Comparison of ENCODE assay signal across 8 cellular contexts in genomic region chr9:91191443-91192378, GRCh38.
A peak's percentile ranks its signal among the peaks of the same experiment; 100 is the strongest.
DNase-seq lines count a peak whose midpoint lies in the region; ATAC-seq lines count a peak whose summit lies in the region.

No MANE protein-coding gene starts in this region.

- peak; percentile 15 for DNase-seq in DMS53 (lab: John Stamatoyannopoulos, UW)
- no peak for DNase-seq in DMS53 treated with DMSO at 0.1 percent for 48 hours (lab: John Stamatoyannopoulos, UW; ENCODE audit: unreplicated experiment)
- no peak for DNase-seq in effector memory CD8-positive, alpha-beta T cell
- DNase-seq in G401 (ENCODE audit: low spot score): no peak
- DNase-seq in NCI-H2107 treated with DMSO at 0.1 percent for 48 hours (lab: John Stamatoyannopoulos, UW; ENCODE audit: unreplicated experiment): no peak
- no peak for DNase-seq in DMS153 treated with DMSO at 0.1 percent for 48 hours (lab: John Stamatoyannopoulos, UW; ENCODE audit: unreplicated experiment)

- no peaks in the 10 kb centered on the region for H3K36me3 Mint-ChIP-seq in IgD-negative memory B cell
- peaks cover 19% of the 10 kb centered on the region for H3K36me3 Mint-ChIP-seq in effector memory CD8-positive, alpha-beta T cell (ENCODE audit: insufficient read depth)
- no peaks in the 10 kb centered on the region for H3K36me3 Mint-ChIP-seq in stimulated activated memory B cell treated with anti-CD40 and anti-IgM and Interleukin-4, amounts not matched to agents 10 μg/mL and 1 μg/mL and 100 μg/mL, for 72 hours

- peaks cover 1% of the 10 kb centered on the region for H3K27me3 Mint-ChIP-seq in IgD-negative memory B cell
- H3K27me3 Mint-ChIP-seq in effector memory CD8-positive, alpha-beta T cell: no peaks in the 10 kb centered on the region
- no peaks in the 10 kb centered on the region for H3K27me3 Mint-ChIP-seq in stimulated activated memory B cell treated with anti-CD40 and anti-IgM and Interleukin-4, amounts not matched to agents 10 μg/mL and 1 μg/mL and 100 μg/mL, for 72 hours

- in situ Hi-C loops in G401 (cut with HindIII; ENCODE audit: low sequenced_read_pairs): no loop called here

- ATAC-seq in effector memory CD8-positive, alpha-beta T cell (replicated peaks): no peak
- peak; percentile 70 for ATAC-seq in stimulated activated memory B cell treated with anti-CD40 and anti-IgM and Interleukin-4, amounts not matched to agents 10 μg/mL and 1 μg/mL and 100 μg/mL, for 72 hours

- peak overlapping the region in 3 of 4 donors; percentile 70 to 97 (median 75) for H3K4me3 Mint-ChIP-seq in IgD-negative memory B cell
- H3K4me3 Mint-ChIP-seq in effector memory CD8-positive, alpha-beta T cell: peak overlapping the region; percentile 92 to 94
- H3K4me3 Mint-ChIP-seq in stimulated activated memory B cell treated with anti-CD40 and anti-IgM and Interleukin-4, amounts not matched to agents 10 μg/mL and 1 μg/mL and 100 μg/mL, for 72 hours: peak overlapping the region; percentile 19

- peak overlapping the region; percentile 25 to 93 (median 41) for H3K27ac Mint-ChIP-seq in IgD-negative memory B cell
- H3K27ac Mint-ChIP-seq in effector memory CD8-positive, alpha-beta T cell: peak overlapping the region in 1 of 2 donors; percentile 74
- peak overlapping the region; percentile 98 for H3K27ac Mint-ChIP-seq in stimulated activated memory B cell treated with anti-CD40 and anti-IgM and Interleukin-4, amounts not matched to agents 10 μg/mL and 1 μg/mL and 100 μg/mL, for 72 hours

- H3K9me3 Mint-ChIP-seq in IgD-negative memory B cell: peaks cover 0 to 2% (median 2%) of the 10 kb centered on the region in 3 donors
- H3K9me3 Mint-ChIP-seq in effector memory CD8-positive, alpha-beta T cell: no peaks in the 10 kb centered on the region
- H3K9me3 Mint-ChIP-seq in stimulated activated memory B cell treated with anti-CD40 and anti-IgM and Interleukin-4, amounts not matched to agents 10 μg/mL and 1 μg/mL and 100 μg/mL, for 72 hours: peaks cover 5% of the 10 kb centered on the region

- peaks cover 21 to 35% (median 31%) of the 10 kb centered on the region in 3 donors for H3K4me1 Mint-ChIP-seq in IgD-negative memory B cell
- H3K4me1 Mint-ChIP-seq in effector memory CD8-positive, alpha-beta T cell (ENCODE audit: low read depth in 2 of 2): peaks cover 39% of the 10 kb centered on the region in 2 donors
- H3K4me1 Mint-ChIP-seq in stimulated activated memory B cell treated with anti-CD40 and anti-IgM and Interleukin-4, amounts not matched to agents 10 μg/mL and 1 μg/mL and 100 μg/mL, for 72 hours: peaks cover 83% of the 10 kb centered on the region

Comparison
In these comparisons a context has a peak if more than half of its experiments do, and no peak if none do; other contexts are left out.
1. H3K4me3 Mint-ChIP-seq: peak in every context shown above with its lines; median percentile 93 in effector memory CD8-positive, alpha-beta T cell; 75 in IgD-negative memory B cell; 19 in stimulated activated memory B cell treated with anti-CD40 and anti-IgM and Interleukin-4, amounts not matched to agents 10 μg/mL and 1 μg/mL and 100 μg/mL, for 72 hours.